Comparison of ENCODE assay signal across 14 cellular contexts in the genomic region with DNA sequence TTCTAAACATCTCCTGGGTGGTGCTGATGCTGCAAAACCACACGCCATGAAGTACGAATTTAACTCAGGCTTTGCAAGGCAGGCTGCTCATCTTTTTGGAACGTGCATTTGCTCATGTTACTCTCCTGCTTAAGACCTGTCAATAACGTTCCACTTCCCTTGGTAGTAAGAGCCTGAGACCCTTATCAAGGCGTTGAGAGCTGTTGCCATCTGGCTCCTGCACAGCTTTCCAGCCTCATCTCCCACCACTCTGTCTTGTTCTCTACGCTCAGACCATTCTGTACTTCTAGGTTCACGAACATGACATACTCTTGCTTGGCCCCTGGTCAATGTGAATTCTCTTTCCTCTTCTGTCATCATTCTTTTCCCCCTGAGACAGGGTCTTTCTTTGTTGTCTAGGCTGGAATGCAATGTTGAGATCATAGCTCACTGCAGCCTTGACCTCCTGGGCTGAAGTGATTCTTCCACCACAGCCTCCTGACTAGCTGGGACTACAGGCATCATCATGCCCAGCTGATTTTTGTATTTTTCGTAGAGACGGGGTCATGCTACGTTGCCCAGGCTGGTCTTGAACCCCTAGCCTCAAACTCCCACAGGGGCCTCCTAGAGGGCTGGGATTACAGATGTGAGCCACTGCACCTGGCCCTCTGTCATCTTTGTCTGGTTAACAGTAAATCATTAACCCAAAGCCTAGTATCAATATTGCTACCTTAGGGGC.
A peak's percentile ranks its signal among the peaks of the same experiment; 100 is the strongest.
DNase-seq lines count a peak whose midpoint lies in the region; ATAC-seq and TF ChIP-seq lines count a peak whose summit lies in the region.
"Had no signal": no experiment of that assay in that cellular context is flagged by ENCODE, and none has a peak within 500 bp of the region (broad histone marks: within the 10 kb centered on the region; RNA-seq: fewer than 3 reads in every experiment).

No MANE protein-coding gene starts in this region.

- H3K27ac Mint-ChIP-seq in activated CD8-positive, alpha-beta T cell treated with anti-CD3 and anti-CD28 coated beads for 36 hours: no peak overlapping the region
- H3K27ac Mint-ChIP-seq: CD8-positive, alpha-beta T cell; type B pancreatic cell had no signal

- CTCF ChIA-PET in activated CD8-positive, alpha-beta T cell treated with anti-CD3 and anti-CD28 coated beads for 36 hours (lab: Charles Lee): no interaction called here

- DNase-seq in DMS 273 (lab: John Stamatoyannopoulos, UW; ENCODE audit: unreplicated experiment) (peak; percentile 30), DMS 273 treated with DMSO at 0.1 percent for 48 hours (lab: John Stamatoyannopoulos, UW) (no peak), dedifferentiated amniotic fluid mesenchymal stem cell (ENCODE audit: extremely low spot score) (no peak), NCI-H128 (lab: John Stamatoyannopoulos, UW; ENCODE audit: unreplicated experiment) (no peak)
- DNase-seq in activated CD8-positive, alpha-beta T cell treated with anti-CD3 and anti-CD28 coated beads for 36 hours: no peak
- DNase-seq: activated CD4-positive, alpha-beta T cell treated with anti-CD3 and anti-CD28 coated beads, Interleukin-2, amount 50 U/mL, for 1 hour; body of pancreas; CD8-positive, alpha-beta T cell had no signal

- peak; percentile 87 for ATAC-seq in GM21529 (IDR thresholded peaks at IDR 0.05; ENCODE audit: unreplicated experiment)
- ATAC-seq in HG03135 (IDR thresholded peaks at IDR 0.05; ENCODE audit: unreplicated experiment): peak; percentile 89
- no peak for ATAC-seq in activated CD8-positive, alpha-beta T cell treated with anti-CD3 and anti-CD28 coated beads for 36 hours
- ATAC-seq: body of pancreas; CD8-positive, alpha-beta T cell had no signal

- no peaks in the 10 kb centered on the region for H3K27me3 Mint-ChIP-seq in activated CD8-positive, alpha-beta T cell treated with anti-CD3 and anti-CD28 coated beads for 36 hours

- H3K4me1 Mint-ChIP-seq in activated CD8-positive, alpha-beta T cell treated with anti-CD3 and anti-CD28 coated beads for 36 hours (ENCODE audit: low read depth): no peaks in the 10 kb centered on the region

- peak overlapping the region; percentile 58; the same call in 1 of the 2 replicates for H3K27ac ChIP-seq in VCaP
- H3K27ac ChIP-seq: 22Rv1, body of pancreas, prostate gland had no signal

- H3K4me3 Mint-ChIP-seq in activated CD8-positive, alpha-beta T cell treated with anti-CD3 and anti-CD28 coated beads for 36 hours: no peak overlapping the region
- H3K4me3 Mint-ChIP-seq: CD8-positive, alpha-beta T cell; type B pancreatic cell had no signal

- no peak for TF ChIP-seq CTCF in VCaP (conservative IDR thresholded peaks at IDR 0.05)
- TF ChIP-seq CTCF in activated CD8-positive, alpha-beta T cell treated with anti-CD3 and anti-CD28 coated beads for 36 hours (IDR thresholded peaks at IDR 0.05): no peak

- H3K9me3 Mint-ChIP-seq in activated CD8-positive, alpha-beta T cell treated with anti-CD3 and anti-CD28 coated beads for 36 hours: no peaks in the 10 kb centered on the region
- H3K9me3 Mint-ChIP-seq: CD8-positive, alpha-beta T cell; type B pancreatic cell had no signal

- H3K36me3 Mint-ChIP-seq in activated CD8-positive, alpha-beta T cell treated with anti-CD3 and anti-CD28 coated beads for 36 hours (ENCODE audit: low read depth): no peaks in the 10 kb centered on the region
- H3K36me3 Mint-ChIP-seq: CD8-positive, alpha-beta T cell; type B pancreatic cell had no signal

- intact Hi-C loops in activated CD8-positive, alpha-beta T cell treated with anti-CD3 and anti-CD28 coated beads for 36 hours (cut with micrococcal nuclease): no loop called here

- POLR2A ChIA-PET in activated CD8-positive, alpha-beta T cell treated with anti-CD3 and anti-CD28 coated beads for 36 hours (lab: Charles Lee): no interaction called here
